Comparison of ENCODE assay signal across 9 cellular contexts in the genomic region with DNA sequence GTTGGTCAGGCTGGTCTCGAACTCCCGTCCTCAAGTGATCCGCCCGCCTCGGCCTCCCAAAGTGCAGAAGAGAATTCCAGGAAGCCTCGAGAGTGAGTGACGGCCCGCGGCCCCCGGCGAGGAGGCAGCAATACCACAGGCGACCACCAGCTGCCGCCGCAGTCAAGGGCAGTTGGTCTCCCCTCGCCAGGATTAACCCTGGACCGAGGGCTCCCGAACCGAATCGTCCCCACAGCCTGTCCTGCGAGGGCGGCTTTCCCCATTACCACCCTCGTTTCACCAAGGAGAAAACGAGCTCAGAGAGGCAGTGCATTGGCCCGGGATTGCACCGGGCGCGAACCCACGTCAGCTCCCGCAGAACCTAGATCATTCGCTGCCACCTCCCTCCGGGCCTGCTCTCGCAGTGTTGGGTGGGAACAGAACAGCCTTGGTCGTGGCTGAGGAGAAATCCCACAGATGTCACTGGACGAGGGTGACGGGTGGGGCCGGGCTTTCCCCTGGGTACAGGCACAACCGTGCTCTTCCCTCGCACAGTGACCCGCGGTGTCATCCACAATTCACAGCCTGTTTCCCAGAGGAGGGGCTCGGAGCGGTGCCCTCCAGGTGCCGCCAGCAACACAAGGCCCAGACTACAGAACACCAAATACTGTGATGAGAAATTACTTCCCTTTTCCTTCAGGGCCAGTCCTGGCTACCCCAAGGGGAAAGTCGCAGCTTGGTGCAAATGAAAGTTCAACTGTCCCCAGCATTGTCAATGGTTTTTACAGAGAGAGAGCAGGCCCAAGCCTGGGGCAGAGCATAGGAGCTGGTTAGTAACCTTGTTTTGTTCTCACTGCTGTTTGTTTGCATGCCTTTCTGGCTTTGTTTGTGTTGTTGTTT. TPM values are rescaled to one million over a fixed set of nuclear protein-coding genes. Genes with fewer than 3 reads are reported as not detected.
DNase-seq lines count a peak whose midpoint lies in the region.
"Had no signal": no experiment of that assay in that cellular context is flagged by ENCODE, and none has a peak within 500 bp of the region (broad histone marks: within the 10 kb centered on the region; RNA-seq: fewer than 3 reads in every experiment).

No MANE protein-coding gene starts in this region.

- DNase-seq in stimulated activated CD4-positive, alpha-beta T cell treated with anti-CD3 and anti-CD28 coated beads, Interleukin-15, amount 100 ng/mL, for 24 hours, result peak; percentile 30
- no peak for DNase-seq in stimulated activated CD4-positive, alpha-beta T cell treated with anti-CD3 and anti-CD28 coated beads, Interleukin-4, amount 100 ng/mL, for 4 hours
- DNase-seq in dermis microvascular lymphatic vessel endothelial cell (ENCODE audit: low read depth in 2 of 2), result peak; percentile 14 to 45
- peak; percentile 35 to 72 for DNase-seq in lung microvascular endothelial cell (ENCODE audit: low read depth in 2 of 2)
- no peak for DNase-seq in NOMO-1 treated with DMSO at 0.1 percent for 48 hours (lab: John Stamatoyannopoulos, UW; ENCODE audit: unreplicated experiment)
- no peak for DNase-seq in pons (ENCODE audit: low spot score)
- DNase-seq in NCI-H69 (lab: John Stamatoyannopoulos, UW), result no peak
- DNase-seq in NCI-H526 treated with DMSO at 0.1 percent for 48 hours (lab: John Stamatoyannopoulos, UW), result no peak
- DNase-seq: DMS53 had no signal

RNA-seq across cellular contexts. Expression of gene C2CD4C, which starts 24.8 kb away (rescaled TPM):
- 3.7 and 7.2 TPM in 2 replicates for total RNA-seq in dermis microvascular lymphatic vessel endothelial cell
- 2.0 and 7.5 TPM in 2 replicates for total RNA-seq in lung microvascular endothelial cell

RNA-seq across cellular contexts. Expression of gene MIER2, which starts 39.6 kb away (rescaled TPM):
- total RNA-seq in dermis microvascular lymphatic vessel endothelial cell (7.7 and 10.1 TPM in 2 replicates), lung microvascular endothelial cell (6.5 and 6.9 TPM in 2 replicates)

Comparison
In these comparisons a context has a peak if more than half of its experiments do, and no peak if none do; other contexts are left out.
1. DNase-seq: peak in stimulated activated CD4-positive, alpha-beta T cell treated with anti-CD3 and anti-CD28 coated beads, Interleukin-15, amount 100 ng/mL, for 24 hours (single experiment), dermis microvascular lymphatic vessel endothelial cell (2 of 2) and lung microvascular endothelial cell (2 of 2); none in stimulated activated CD4-positive, alpha-beta T cell treated with anti-CD3 and anti-CD28 coated beads, Interleukin-4, amount 100 ng/mL, for 4 hours (0 of 2), NOMO-1 treated with DMSO at 0.1 percent for 48 hours (single experiment), pons (single experiment), NCI-H69 (single experiment) and NCI-H526 treated with DMSO at 0.1 percent for 48 hours (single experiment).